19 cellular contexts compared by ENCODE assay signal in the genomic region with DNA sequence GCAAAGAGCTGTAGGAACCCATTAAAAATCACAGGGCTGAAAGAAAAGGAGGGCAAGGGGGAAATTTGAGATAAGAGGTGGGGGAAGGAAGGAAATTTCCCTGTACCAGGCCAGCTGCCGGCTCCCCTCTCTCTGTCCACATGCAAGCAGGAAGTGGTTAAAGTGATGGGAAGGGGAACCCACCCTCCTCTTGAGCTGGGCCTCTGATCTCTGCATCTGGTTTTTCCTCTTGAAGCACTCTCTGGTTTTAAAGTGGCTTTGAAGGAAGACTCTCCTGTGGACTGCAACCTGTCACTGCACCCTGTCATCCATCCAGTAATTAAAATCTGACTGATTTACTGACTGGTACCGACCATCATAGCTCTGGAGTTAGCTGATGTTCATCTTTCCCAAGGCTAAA.
"Had no signal": no experiment of that assay in that cellular context is flagged by ENCODE, and none has a peak within 500 bp of the region (broad histone marks: within the 10 kb centered on the region; RNA-seq: fewer than 3 reads in every experiment).

No MANE protein-coding gene starts in this region.

- H3K9me3 Mint-ChIP-seq: activated T-cell treated with anti-CD3 and anti-CD28 coated beads, Interleukin-2, amount 50 U/mL, for 24 hours; central memory CD8-positive, alpha-beta T cell; nephron progenitor cell had no signal

- H3K4me1 ChIP-seq: esophagus muscularis mucosa, right lobe of liver had no signal

- H3K4me3 ChIP-seq: coronary artery, esophagus muscularis mucosa, right lobe of liver, spleen, thoracic aorta had no signal

- H3K27ac ChIP-seq: brain microvascular endothelial cell, coronary artery, esophagus muscularis mucosa, right lobe of liver, spleen, thoracic aorta, VCaP had no signal

- H3K27me3 ChIP-seq: brain microvascular endothelial cell, right lobe of liver had no signal

- H3K27ac Mint-ChIP-seq: activated CD8-positive, alpha-beta memory T cell treated with anti-CD3 and anti-CD28 coated beads, Interleukin-2, amount 10 ng/mL, durations not matched to agents 7 days and 5 days; activated naive CD8-positive, alpha-beta T cell; activated T-cell treated with anti-CD3 and anti-CD28 coated beads, Interleukin-2, amount 50 U/mL, for 24 hours; nephron progenitor cell had no signal

- H3K36me3 ChIP-seq: brain microvascular endothelial cell, esophagus muscularis mucosa, right lobe of liver, spleen, thoracic aorta had no signal

- H3K36me3 Mint-ChIP-seq: activated CD8-positive, alpha-beta memory T cell treated with anti-CD3 and anti-CD28 coated beads, Interleukin-2, amount 10 ng/mL, durations not matched to agents 7 days and 5 days; activated naive CD8-positive, alpha-beta T cell had no signal

- ATAC-seq: activated CD8-positive, alpha-beta memory T cell treated with anti-CD3 and anti-CD28 coated beads, Interleukin-2, amount 10 ng/mL, durations not matched to agents 7 days and 5 days; right lobe of liver had no signal

- H3K9me3 ChIP-seq: esophagus muscularis mucosa, right lobe of liver, spleen, thoracic aorta had no signal

- H3K4me3 Mint-ChIP-seq: activated CD8-positive, alpha-beta memory T cell treated with anti-CD3 and anti-CD28 coated beads, Interleukin-2, amount 10 ng/mL, durations not matched to agents 7 days and 5 days; activated naive CD8-positive, alpha-beta T cell; activated T-cell treated with anti-CD3 and anti-CD28 coated beads, Interleukin-2, amount 50 U/mL, for 24 hours; central memory CD8-positive, alpha-beta T cell; nephron progenitor cell had no signal

- DNase-seq: activated CD4-positive, alpha-beta T cell treated with anti-CD3 and anti-CD28 coated beads for 1 hour; activated CD4-positive, alpha-beta T cell treated with anti-CD3 and anti-CD28 coated beads, Interleukin-2, amount 50 U/mL, for 4 hours; activated CD8-positive, alpha-beta memory T cell treated with anti-CD3 and anti-CD28 coated beads, Interleukin-2, amount 10 ng/mL, durations not matched to agents 7 days and 5 days; activated effector memory CD4-positive, alpha-beta T cell treated with Interleukin-2 at 50 U/mL for 16 hours; anterior cingulate cortex; brain microvascular endothelial cell; hypothalamus; occipital lobe; right lobe of liver; spleen; T-helper 9 cell had no signal
